In genomic region chr5:150104550-150104870, GRCh38 we compare ENCODE assay signal across 9 cellular contexts. TPM values are rescaled to one million over a fixed set of nuclear protein-coding genes. Genes with fewer than 3 reads are reported as not detected.
"Had no signal": no experiment of that assay in that cellular context is flagged by ENCODE, and none has a peak within 500 bp of the region (broad histone marks: within the 10 kb centered on the region; RNA-seq: fewer than 3 reads in every experiment).

No MANE protein-coding gene starts in this region.

- H3K4me2 ChIP-seq: KMS-11 had no signal

- H3K27ac ChIP-seq: HL-60, KMS-11 had no signal

- DNase-seq: IMR-90, Karpas-422, KBM-7, KG1 had no signal

- ATAC-seq: HepG2 had no signal

- FAIRE-seq: HepG2, HTR-8/SVneo had no signal

- H3K9ac ChIP-seq: KMS-11 had no signal

RNA-seq across cellular contexts. Expression of gene CSF1R, which starts 18.2 kb away (rescaled TPM):
- total RNA-seq: HepG2, HT-29 had no signal
